In the genomic region with DNA sequence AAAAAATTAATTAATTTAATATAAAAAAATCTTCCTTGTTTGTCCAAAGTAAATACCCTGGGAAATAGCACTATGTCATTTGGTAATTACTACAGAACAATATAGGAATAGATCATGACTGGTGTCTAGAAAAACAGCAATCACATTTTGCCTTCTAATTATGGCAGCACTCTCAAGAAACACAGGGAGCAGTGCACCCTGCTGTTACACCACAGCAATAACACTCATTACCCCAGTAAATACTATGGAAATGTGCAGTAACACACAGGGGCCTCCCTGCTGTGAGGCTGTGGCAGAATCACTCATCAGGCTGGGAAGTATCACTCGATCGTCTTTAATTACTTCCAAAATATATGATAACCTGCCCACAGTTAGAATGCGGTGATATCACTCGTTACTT, we compare ENCODE assay signal across 8 cellular contexts.
A peak's percentile ranks its signal among the peaks of the same experiment; 100 is the strongest.
DNase-seq lines count a peak whose midpoint lies in the region; ATAC-seq and TF ChIP-seq lines count a peak whose summit lies in the region.

No MANE protein-coding gene starts in this region.

- no peak overlapping the region for H3K27ac ChIP-seq in AG04450 (ENCODE audit: low read depth, low read length)
- no peak overlapping the region for H3K27ac ChIP-seq in WERI-Rb-1

- POLR2A ChIA-PET in AG04450 (lab: Yijun Ruan, JAX): no interaction called here

- H3K9me3 ChIP-seq in AG04450 (ENCODE audit: control insufficient read depth, insufficient read depth, low read length) (no peaks in the 10 kb centered on the region), MG63 (no peaks in the 10 kb centered on the region; the same call in 1 of the 2 replicates), WERI-Rb-1 (ENCODE audit: severe bottlenecking) (no peaks in the 10 kb centered on the region)

- no peaks in the 10 kb centered on the region for H3K36me3 ChIP-seq in MG63
- no peaks in the 10 kb centered on the region for H3K36me3 ChIP-seq in WERI-Rb-1

- H3K27me3 ChIP-seq in AG04450 (ENCODE audit: control insufficient read depth, insufficient read depth, low read length) (no peaks in the 10 kb centered on the region), MG63 (no peaks in the 10 kb centered on the region), WERI-Rb-1 (ENCODE audit: insufficient read depth, low read depth, severe bottlenecking) (peaks cover 4% of the 10 kb centered on the region)

- DNase-seq in AG04450 (ENCODE audit: low read depth, low spot score) (no peak), MG63 (peak; percentile 4), WERI-Rb-1 (peak; percentile 26), lung microvascular endothelial cell (ENCODE audit: low read depth in 2 of 2) (peak; percentile 38 to 79), GOT3 (lab: John Stamatoyannopoulos, UW) (no peak)

- H3K4me3 ChIP-seq in AG04450 (ENCODE audit: low read depth, low read length) (no peak overlapping the region), MG63 (no peak overlapping the region), WERI-Rb-1 (ENCODE audit: low read depth, low read length) (no peak overlapping the region)

- peak; percentile 69 for ATAC-seq in GM18858 (IDR thresholded peaks at IDR 0.05; ENCODE audit: unreplicated experiment)
- no peak for ATAC-seq in HG02763 (IDR thresholded peaks at IDR 0.05; ENCODE audit: unreplicated experiment)
- no peak for ATAC-seq in GM18907 (IDR thresholded peaks at IDR 0.05; ENCODE audit: unreplicated experiment)

- CTCF ChIA-PET in AG04450 (lab: Charles Lee): no interaction called here

- TF ChIP-seq CTCF in AG04450 (IDR thresholded peaks at IDR 0.05; ENCODE audit: low read depth, low read length): peak; percentile 40
- peak; percentile 58; the same call in 1 of the 2 replicates for TF ChIP-seq CTCF in WERI-Rb-1 (IDR thresholded peaks at IDR 0.05; ENCODE audit: low read depth, low read length)

Comparison
In these comparisons a context has a peak if more than half of its experiments do, and no peak if none do; other contexts are left out.
1. DNase-seq: peak in MG63 (single experiment), WERI-Rb-1 (single experiment) and lung microvascular endothelial cell (2 of 2); none in AG04450 (single experiment) and GOT3 (single experiment).